Comparison of ENCODE assay signal across 8 cellular contexts in the genomic region with DNA sequence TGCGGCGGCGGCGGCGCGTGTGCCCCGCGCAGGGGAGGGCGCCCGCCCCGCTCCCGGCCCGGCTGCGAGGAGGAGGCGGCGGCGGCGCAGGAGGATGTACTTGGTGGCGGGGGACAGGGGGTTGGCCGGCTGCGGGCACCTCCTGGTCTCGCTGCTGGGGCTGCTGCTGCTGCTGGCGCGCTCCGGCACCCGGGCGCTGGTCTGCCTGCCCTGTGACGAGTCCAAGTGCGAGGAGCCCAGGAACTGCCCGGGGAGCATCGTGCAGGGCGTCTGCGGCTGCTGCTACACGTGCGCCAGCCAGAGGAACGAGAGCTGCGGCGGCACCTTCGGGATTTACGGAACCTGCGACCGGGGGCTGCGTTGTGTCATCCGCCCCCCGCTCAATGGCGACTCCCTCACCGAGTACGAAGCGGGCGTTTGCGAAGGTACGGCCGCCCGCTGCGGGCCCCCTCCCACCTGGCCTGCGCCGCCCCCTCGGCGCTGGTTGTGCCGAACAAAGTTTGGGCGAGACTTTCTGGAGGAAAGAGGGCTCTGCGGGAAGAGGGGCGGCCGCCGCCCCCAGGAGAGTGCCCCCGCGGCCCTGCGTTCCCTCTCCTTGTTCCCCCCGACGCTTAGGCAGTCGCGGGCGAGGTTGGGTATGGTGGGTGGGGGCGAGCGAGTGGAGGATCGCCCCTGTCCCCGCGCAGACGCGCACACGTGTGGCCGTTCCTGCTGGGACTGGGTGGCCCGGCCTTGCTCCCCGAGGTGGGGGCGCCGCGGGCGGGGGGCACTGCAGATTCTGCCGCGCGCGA.
DNase-seq lines count a peak whose midpoint lies in the region; ATAC-seq lines count a peak whose summit lies in the region.

No MANE protein-coding gene starts in this region.

- H3K27ac ChIP-seq in BLaER1 (peak overlapping the region; percentile 86), stomach smooth muscle (ENCODE audit: low read length) (peak overlapping the region; percentile 74)
- H3K27ac ChIP-seq in effector memory CD4-positive, alpha-beta T cell (ENCODE audit: insufficient read depth, low read length, poor library complexity, severe bottlenecking), result no peak overlapping the region

- H4K20me1 ChIP-seq in BLaER1, result peaks cover 40% of the 10 kb centered on the region

- peak in 1 of 3 donors; percentile 11 for DNase-seq in effector memory CD4-positive, alpha-beta T cell
- peak; percentile 15 for DNase-seq in midbrain (lab: John Stamatoyannopoulos, UW)
- no peak for DNase-seq in NCI-H1694 (lab: John Stamatoyannopoulos, UW)

- H3K27me3 ChIP-seq in BLaER1 (no peaks in the 10 kb centered on the region), stomach smooth muscle (ENCODE audit: control insufficient read depth in 1 of 2, insufficient read depth in 2 of 2, low read length in 2 of 2) (no peaks in the 10 kb centered on the region)
- peaks cover 4% of the 10 kb centered on the region for H3K27me3 ChIP-seq in effector memory CD4-positive, alpha-beta T cell (replicated peaks; ENCODE audit: control insufficient read depth, insufficient read depth, low read length, poor library complexity, severe bottlenecking)

- H3K9ac ChIP-seq in BLaER1 (peak overlapping the region; percentile 87), stomach smooth muscle (ENCODE audit: low read length in 2 of 2) (peak overlapping the region; percentile 80 to 88)

- no peaks in the 10 kb centered on the region for H3K9me3 ChIP-seq in BLaER1
- no peaks in the 10 kb centered on the region for H3K9me3 ChIP-seq in effector memory CD4-positive, alpha-beta T cell (ENCODE audit: control insufficient read depth, low read length)
- H3K9me3 ChIP-seq in stomach smooth muscle (ENCODE audit: control insufficient read depth in 2 of 2, low read length in 2 of 2), result no peaks in the 10 kb centered on the region

- H3K4me1 ChIP-seq in BLaER1, result peaks cover 34% of the 10 kb centered on the region
- H3K4me1 ChIP-seq in effector memory CD4-positive, alpha-beta T cell (ENCODE audit: control insufficient read depth, insufficient read depth, low read length, poor library complexity, severe bottlenecking), result peaks cover 8% of the 10 kb centered on the region
- peaks cover 14% of the 10 kb centered on the region for H3K4me1 ChIP-seq in stomach smooth muscle (ENCODE audit: control insufficient read depth, insufficient read depth, low read length)

- H3K4me3 ChIP-seq in BLaER1 (peak overlapping the region; percentile 93), stomach smooth muscle (ENCODE audit: low read length in 2 of 2) (peak overlapping the region; percentile 78 to 87)
- peak overlapping the region; percentile 76 for H3K4me3 ChIP-seq in effector memory CD4-positive, alpha-beta T cell (ENCODE audit: insufficient read depth, low read depth, low read length, poor library complexity, severe bottlenecking)

- H3K4me2 ChIP-seq in BLaER1, result peak overlapping the region; percentile 97

- ATAC-seq in GM19324 (IDR thresholded peaks at IDR 0.05; ENCODE audit: low FRiP score, unreplicated experiment) (peak; percentile 32), HG03432 (IDR thresholded peaks at IDR 0.05; ENCODE audit: unreplicated experiment) (peak; percentile 28)
- peak; percentile 32 to 39 for ATAC-seq in activated CD4-positive, CD25-positive, alpha-beta regulatory T cell treated with anti-CD3 and anti-CD28 coated beads, Interleukin-2, amount 50 U/mL, for 24 hours

- no peaks in the 10 kb centered on the region for H3K36me3 ChIP-seq in BLaER1
- H3K36me3 ChIP-seq in effector memory CD4-positive, alpha-beta T cell (ENCODE audit: control insufficient read depth, insufficient read depth, low read length), result no peaks in the 10 kb centered on the region
- no peaks in the 10 kb centered on the region for H3K36me3 ChIP-seq in stomach smooth muscle (ENCODE audit: control insufficient read depth in 2 of 2, insufficient read depth in 2 of 2, low read length in 2 of 2)
